13 cellular contexts compared by ENCODE assay signal in genomic region chr5:96483878-96484277, GRCh38. TPM values are rescaled to one million over a fixed set of nuclear protein-coding genes. Genes with fewer than 3 reads are reported as not detected.
DNase-seq lines count a peak whose midpoint lies in the region; ATAC-seq and TF ChIP-seq lines count a peak whose summit lies in the region.
"Had no signal": no experiment of that assay in that cellular context is flagged by ENCODE, and none has a peak within 500 bp of the region (broad histone marks: within the 10 kb centered on the region; RNA-seq: fewer than 3 reads in every experiment).

No MANE protein-coding gene starts in this region.

- H3K4me3 Mint-ChIP-seq in activated naive CD8-positive, alpha-beta T cell treated with anti-CD3 and anti-CD28 coated beads, Interleukin-2, amount 50 U/mL, for 24 hours = no peak overlapping the region
- H3K4me3 Mint-ChIP-seq in activated naive CD8-positive, alpha-beta T cell treated with anti-CD3 and anti-CD28 coated beads for 36 hours = no peak overlapping the region
- H3K4me3 Mint-ChIP-seq: CD14-positive monocyte had no signal

- no peak overlapping the region for H2AFZ ChIP-seq in OCI-LY7 (ENCODE audit: low read length)

- BruUV-seq in OCI-LY7 (replicated peaks; lab: Mats Ljungman, UMichigan) = no TSS peak

- H4K20me1 ChIP-seq in OCI-LY7 (ENCODE audit: insufficient read depth, low read length) = no peaks in the 10 kb centered on the region

- H3K27ac ChIP-seq in OCI-LY7 (ENCODE audit: low read depth, low read length, poor library complexity, severe bottlenecking) = no peak overlapping the region
- H3K27ac ChIP-seq: right atrium auricular region had no signal

- peaks cover 1% of the 10 kb centered on the region for H3K27me3 Mint-ChIP-seq in activated naive CD8-positive, alpha-beta T cell treated with anti-CD3 and anti-CD28 coated beads, Interleukin-2, amount 50 U/mL, for 24 hours
- H3K27me3 Mint-ChIP-seq in activated naive CD8-positive, alpha-beta T cell treated with anti-CD3 and anti-CD28 coated beads for 36 hours = peaks cover 9% of the 10 kb centered on the region

- no peak overlapping the region for H3K27ac Mint-ChIP-seq in activated naive CD8-positive, alpha-beta T cell treated with anti-CD3 and anti-CD28 coated beads, Interleukin-2, amount 50 U/mL, for 24 hours
- H3K27ac Mint-ChIP-seq in activated naive CD8-positive, alpha-beta T cell treated with anti-CD3 and anti-CD28 coated beads for 36 hours = no peak overlapping the region
- H3K27ac Mint-ChIP-seq: CD14-positive monocyte had no signal

- H3K9me3 Mint-ChIP-seq in activated naive CD8-positive, alpha-beta T cell treated with anti-CD3 and anti-CD28 coated beads, Interleukin-2, amount 50 U/mL, for 24 hours = no peaks in the 10 kb centered on the region
- H3K9me3 Mint-ChIP-seq in activated naive CD8-positive, alpha-beta T cell treated with anti-CD3 and anti-CD28 coated beads for 36 hours = no peaks in the 10 kb centered on the region

- H3K36me3 Mint-ChIP-seq in activated naive CD8-positive, alpha-beta T cell treated with anti-CD3 and anti-CD28 coated beads, Interleukin-2, amount 50 U/mL, for 24 hours (ENCODE audit: low read depth) = no peaks in the 10 kb centered on the region
- no peaks in the 10 kb centered on the region for H3K36me3 Mint-ChIP-seq in activated naive CD8-positive, alpha-beta T cell treated with anti-CD3 and anti-CD28 coated beads for 36 hours
- H3K36me3 Mint-ChIP-seq: CD14-positive monocyte had no signal

- H3K79me2 ChIP-seq in OCI-LY7 (ENCODE audit: insufficient read depth, low read depth, low read length) = no peaks in the 10 kb centered on the region

- CTCF ChIA-PET in OCI-LY7 (lab: Charles Lee; ENCODE audit: unreplicated experiment) = no interaction called here

- no peaks in the 10 kb centered on the region for H3K9me3 ChIP-seq in OCI-LY7 (ENCODE audit: low read length)
- H3K9me3 ChIP-seq: right atrium auricular region had no signal

- H3K4me1 ChIP-seq in OCI-LY7 (ENCODE audit: insufficient read depth, low read length, poor library complexity, severe bottlenecking) = no peaks in the 10 kb centered on the region
- H3K4me1 ChIP-seq: right atrium auricular region had no signal

- H3K4me3 ChIP-seq in OCI-LY7 (ENCODE audit: low read depth, low read length, poor library complexity, severe bottlenecking) (no peak overlapping the region), epithelial cell of proximal tubule (ENCODE audit: low read depth, low read length) (no peak overlapping the region)
- H3K4me3 ChIP-seq: right atrium auricular region had no signal

- TF ChIP-seq CTCF in OCI-LY7 (conservative IDR thresholded peaks at IDR 0.05; ENCODE audit: low read length) = no peak
- TF ChIP-seq CTCF in epithelial cell of proximal tubule (conservative IDR thresholded peaks at IDR 0.05; ENCODE audit: low read depth, low read length) = no peak

- no peaks in the 10 kb centered on the region for H3K4me1 Mint-ChIP-seq in activated naive CD8-positive, alpha-beta T cell treated with anti-CD3 and anti-CD28 coated beads, Interleukin-2, amount 50 U/mL, for 24 hours
- H3K4me1 Mint-ChIP-seq in activated naive CD8-positive, alpha-beta T cell treated with anti-CD3 and anti-CD28 coated beads for 36 hours = no peaks in the 10 kb centered on the region
- H3K4me1 Mint-ChIP-seq: CD14-positive monocyte had no signal

- POLR2A ChIA-PET in OCI-LY7 (lab: Charles Lee) = interaction anchor here (0.6 to 1.6 kb wide), 5 partner anchors 8 to 1050 kb away, joined by 3 to 4 read pairs (median 3); no protein-coding TSS in a partner anchor

- no peak overlapping the region for H3K4me2 ChIP-seq in OCI-LY7 (ENCODE audit: low read length)

- H3K36me3 ChIP-seq in OCI-LY7 (ENCODE audit: insufficient read depth, low read length) = no peaks in the 10 kb centered on the region
- H3K36me3 ChIP-seq: right atrium auricular region had no signal

- DNase-seq in activated naive CD8-positive, alpha-beta T cell treated with anti-CD3 and anti-CD28 coated beads, Interleukin-2, amount 50 U/mL, for 24 hours = no peak
- no peak for DNase-seq in activated naive CD8-positive, alpha-beta T cell treated with anti-CD3 and anti-CD28 coated beads for 36 hours
- DNase-seq in OCI-LY7 (ENCODE audit: low spot score) (peak; percentile 10), epithelial cell of proximal tubule (ENCODE audit: low read depth) (peak; percentile 12), smooth muscle cell of the brain vasculature (ENCODE audit: low read depth, low spot score) (peak; percentile 1), putamen (ENCODE audit: low spot score) (no peak), occipital lobe (lab: John Stamatoyannopoulos, UW) (no peak)
- DNase-seq: activated effector memory CD4-positive, alpha-beta T cell treated with Interleukin-2 at 50 U/mL for 16 hours; stimulated activated naive CD4-positive, alpha-beta T cell treated with Interleukin-2 at 50 U/mL for 16 hours had no signal

- ATAC-seq in activated naive CD8-positive, alpha-beta T cell treated with anti-CD3 and anti-CD28 coated beads, Interleukin-2, amount 50 U/mL, for 24 hours = peak; percentile 46
- no peak for ATAC-seq in HG03432 (IDR thresholded peaks at IDR 0.05; ENCODE audit: unreplicated experiment)
- ATAC-seq: Right ventricle myocardium inferior had no signal

- intact Hi-C loops in OCI-LY7 (cut with micrococcal nuclease; ENCODE audit: unreplicated experiment) = no loop called here

- H3K9me2 ChIP-seq in OCI-LY7 (ENCODE audit: insufficient read depth, low read length) = no peaks in the 10 kb centered on the region

RNA-seq across cellular contexts. Expression of gene PCSK1, which starts 50.8 kb away (rescaled TPM):
- not detected for total RNA-seq in activated naive CD8-positive, alpha-beta T cell treated with anti-CD3 and anti-CD28 coated beads for 36 hours
- not detected in 2 replicates for total RNA-seq in OCI-LY7 (2014; rRNA removed; shearing (Covaris generic))
- total RNA-seq in OCI-LY7 (2022) (not detected in 2 replicates), epithelial cell of proximal tubule (not detected in 2 replicates), occipital lobe (1.6 TPM)

Comparison
In these comparisons a context has a peak if more than half of its experiments do, and no peak if none do; other contexts are left out.
1. DNase-seq: peak in OCI-LY7 (single experiment), epithelial cell of proximal tubule (single experiment) and smooth muscle cell of the brain vasculature (single experiment); none in activated naive CD8-positive, alpha-beta T cell treated with anti-CD3 and anti-CD28 coated beads, Interleukin-2, amount 50 U/mL, for 24 hours (single experiment), activated naive CD8-positive, alpha-beta T cell treated with anti-CD3 and anti-CD28 coated beads for 36 hours (single experiment), putamen (single experiment) and occipital lobe (single experiment).